In the genomic region with DNA sequence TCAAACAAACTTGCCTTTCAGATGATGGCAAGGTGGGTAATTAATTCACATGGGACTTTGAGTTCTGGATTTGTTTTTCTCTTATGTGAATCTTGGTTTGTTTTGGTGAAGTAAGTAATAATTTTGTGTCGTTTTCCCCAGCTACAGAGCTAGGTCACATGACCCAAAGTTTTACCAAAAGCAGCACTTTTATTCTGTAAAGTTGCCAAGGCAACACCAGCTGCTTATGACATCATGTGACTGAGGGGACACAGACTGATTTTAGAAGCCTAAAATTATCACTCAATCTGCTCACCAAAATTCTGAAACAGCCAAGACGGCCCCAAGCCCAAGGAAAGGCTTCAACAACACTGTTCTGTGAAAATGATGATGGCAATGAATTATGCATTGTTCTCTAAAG, we compare ENCODE assay signal across 26 cellular contexts.
"Had no signal": no experiment of that assay in that cellular context is flagged by ENCODE, and none has a peak within 500 bp of the region (broad histone marks: within the 10 kb centered on the region; RNA-seq: fewer than 3 reads in every experiment).

No MANE protein-coding gene starts in this region.

- H3K4me1 ChIP-seq: esophagus muscularis mucosa, gastroesophageal sphincter, lower lobe of right lung, neural progenitor cell, pancreas had no signal

- ATAC-seq: activated CD4-positive, alpha-beta T cell treated with anti-CD3 and anti-CD28 coated beads for 36 hours; activated T-cell treated with anti-CD3 and anti-CD28 coated beads, Interleukin-2, amount 50 U/mL, for 4 hours; gastroesophageal sphincter; heart left ventricle; left lobe of liver; lower lobe of right lung; pancreas; right cardiac atrium; stimulated activated naive CD8-positive, alpha-beta T cell treated with anti-CD3 and anti-CD28 coated beads, Interleukin-15, Interleukin-2, amounts not matched to agents 100 U/mL and 50 U/mL, for 24 hours had no signal

- H2AFZ ChIP-seq: neural progenitor cell had no signal

- DNase-seq: activated B cell treated with CpG ODN at 0.5 μM for 24 hours; activated CD4-positive, alpha-beta T cell treated with anti-CD3 and anti-CD28 coated beads for 36 hours; activated CD4-positive, alpha-beta T cell treated with anti-CD3 and anti-CD28 coated beads, Interleukin-2, amount 50 U/mL, for 4 hours; activated CD8-positive, alpha-beta memory T cell treated with anti-CD3 and anti-CD28 coated beads for 24 hours; activated CD8-positive, alpha-beta memory T cell treated with anti-CD3 and anti-CD28 coated beads, Interleukin-2, amount 50 U/mL, for 4 hours; activated naive CD4-positive, alpha-beta T cell treated with Interleukin-2 at 50 U/mL for 16 hours; activated naive CD8-positive, alpha-beta T cell treated with anti-CD3 and anti-CD28 coated beads, Interleukin-2, amount 10 ng/mL, durations not matched to agents 7 days and 5 days; activated T-cell treated with anti-CD3 and anti-CD28 coated beads, Interleukin-2, amount 50 U/mL, for 4 hours; amniotic stem cell; heart left ventricle; kidney; lower lobe of right lung; mesendoderm; naive thymus-derived CD8-positive, alpha-beta T cell; pancreas; right cardiac atrium; stimulated activated CD4-positive, alpha-beta T cell treated with anti-CD3 and anti-CD28 coated beads, Interleukin-12 subunit alpha, Interleukin-12 subunit beta, amount 100 ng/mL, for 4 hours; stimulated activated CD4-positive, alpha-beta T cell treated with anti-CD3 and anti-CD28 coated beads, Interleukin-4, amount 100 ng/mL, for 4 hours; stimulated activated naive CD8-positive, alpha-beta T cell treated with anti-CD3 and anti-CD28 coated beads, Interleukin-15, Interleukin-2, amounts not matched to agents 100 U/mL and 50 U/mL, for 24 hours; T-helper 9 cell had no signal

- H3K27me3 ChIP-seq: esophagus muscularis mucosa, gastroesophageal sphincter, heart left ventricle, neural progenitor cell, pancreas, tibial nerve had no signal

- H3K9me3 ChIP-seq: pancreas had no signal

- H3K36me3 ChIP-seq: esophagus muscularis mucosa, gastroesophageal sphincter, heart left ventricle, lower lobe of right lung, neural progenitor cell, pancreas, tibial nerve had no signal

- H3K27ac Mint-ChIP-seq: activated B cell treated with CpG ODN at 0.5 μM for 24 hours; activated CD4-positive, alpha-beta T cell treated with anti-CD3 and anti-CD28 coated beads for 36 hours; activated naive CD8-positive, alpha-beta T cell treated with anti-CD3 and anti-CD28 coated beads, Interleukin-2, amount 10 ng/mL, durations not matched to agents 7 days and 5 days; naive thymus-derived CD8-positive, alpha-beta T cell; neural progenitor cell had no signal

- H3K9ac ChIP-seq: neural progenitor cell had no signal

- H3K4me3 ChIP-seq: coronary artery, esophagus muscularis mucosa, gastroesophageal sphincter, heart left ventricle, lower lobe of right lung, neural progenitor cell, pancreas, tibial nerve had no signal

- H3K36me3 Mint-ChIP-seq: activated naive CD8-positive, alpha-beta T cell treated with anti-CD3 and anti-CD28 coated beads, Interleukin-2, amount 10 ng/mL, durations not matched to agents 7 days and 5 days had no signal

- H3K4me2 ChIP-seq: neural progenitor cell had no signal

- H3K27ac ChIP-seq: coronary artery, esophagus muscularis mucosa, gastroesophageal sphincter, heart left ventricle, lower lobe of right lung, neural progenitor cell, pancreas, tibial nerve had no signal
